In genomic region chr20:36062799-36063198, GRCh38 we compare ENCODE assay signal across 1 cellular context.
A peak's percentile ranks its signal among the peaks of the same experiment; 100 is the strongest.
TF ChIP-seq lines count a peak whose summit lies in the region.

No MANE protein-coding gene starts in this region.

TF ChIP-seq in K562, 482 proteins besides CTCF, POLR2A, EP300 and RAD21 (continued from another document):
- TF ChIP-seq JUN (IDR thresholded peaks at IDR 0.05; ENCODE audit: borderline replicate concordance, low read depth, low read length), result peak; percentile 24; the same call in 1 of the 2 replicates
- no peak for TF ChIP-seq JUN (CRISPR knock-in tag; IDR thresholded peaks at IDR 0.05; ENCODE audit: borderline replicate concordance)
- TF ChIP-seq KDM1A (IDR thresholded peaks at IDR 0.05), result peak in 1 of 2 experiments; percentile 9; a peak in 1 of 4 replicates
- no peak for TF ChIP-seq ZNF551 (CRISPR knock-in tag; IDR thresholded peaks at IDR 0.05)
- TF ChIP-seq ILK (tag; IDR thresholded peaks at IDR 0.05; ENCODE audit: borderline replicate concordance, low read depth), result no peak
- no peak for TF ChIP-seq TFE3 (CRISPR knock-in tag; IDR thresholded peaks at IDR 0.05)
- no peak for TF ChIP-seq POU5F1 (IDR thresholded peaks at IDR 0.05; ENCODE audit: borderline replicate concordance, low read depth, low read length, partially characterized antibody)
- TF ChIP-seq RCOR1 (IDR thresholded peaks at IDR 0.05; ENCODE audit: borderline replicate concordance in 1 of 2, low read depth in 2 of 2, low read length in 2 of 2), result peak in 1 of 2 experiments; percentile 49; a peak in 1 of 4 replicates
- 0 out of 2 replicates have a peak, but pooled peaks have one; percentile 38 for TF ChIP-seq ZNF24 (IDR thresholded peaks at IDR 0.05)
- TF ChIP-seq ZNF212 (CRISPR knock-in tag; IDR thresholded peaks at IDR 0.05), result no peak
- 0 out of 2 replicates have a peak, but pooled peaks have one; percentile 12 for TF ChIP-seq ATF3 (IDR thresholded peaks at IDR 0.05)
- TF ChIP-seq ATF3 (CRISPR knock-in tag; conservative IDR thresholded peaks at IDR 0.05), result no peak
- TF ChIP-seq, protein P1, sequence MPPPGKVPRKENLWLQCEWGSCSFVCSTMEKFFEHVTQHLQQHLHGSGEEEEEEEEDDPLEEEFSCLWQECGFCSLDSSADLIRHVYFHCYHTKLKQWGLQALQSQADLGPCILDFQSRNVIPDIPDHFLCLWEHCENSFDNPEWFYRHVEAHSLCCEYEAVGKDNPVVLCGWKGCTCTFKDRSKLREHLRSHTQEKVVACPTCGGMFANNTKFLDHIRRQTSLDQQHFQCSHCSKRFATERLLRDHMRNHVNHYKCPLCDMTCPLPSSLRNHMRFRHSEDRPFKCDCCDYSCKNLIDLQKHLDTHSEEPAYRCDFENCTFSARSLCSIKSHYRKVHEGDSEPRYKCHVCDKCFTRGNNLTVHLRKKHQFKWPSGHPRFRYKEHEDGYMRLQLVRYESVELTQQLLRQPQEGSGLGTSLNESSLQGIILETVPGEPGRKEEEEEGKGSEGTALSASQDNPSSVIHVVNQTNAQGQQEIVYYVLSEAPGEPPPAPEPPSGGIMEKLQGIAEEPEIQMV (tag; conservative IDR thresholded peaks at IDR 0.05; ENCODE audit: low read depth), result no peak
- TF ChIP-seq CTBP1 (IDR thresholded peaks at IDR 0.05; ENCODE audit: borderline replicate concordance), result no peak
- no peak for TF ChIP-seq TAF7 (tag; IDR thresholded peaks at IDR 0.05)
- TF ChIP-seq, protein P2, sequence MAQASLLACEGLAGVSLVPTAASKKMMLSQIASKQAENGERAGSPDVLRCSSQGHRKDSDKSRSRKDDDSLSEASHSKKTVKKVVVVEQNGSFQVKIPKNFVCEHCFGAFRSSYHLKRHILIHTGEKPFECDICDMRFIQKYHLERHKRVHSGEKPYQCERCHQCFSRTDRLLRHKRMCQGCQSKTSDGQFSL (CRISPR knock-in tag; IDR thresholded peaks at IDR 0.05), result 0 out of 2 replicates have a peak, but pooled peaks have one; percentile 24
- TF ChIP-seq, protein P2 (tag; IDR thresholded peaks at IDR 0.05), result no peak
- 0 out of 2 replicates have a peak, but pooled peaks have one; percentile 13 for TF ChIP-seq SMARCE1 (IDR thresholded peaks at IDR 0.05)
- TF ChIP-seq MAFF (IDR thresholded peaks at IDR 0.05; ENCODE audit: low read length), result peak; percentile 4; the same call in 1 of the 2 replicates
- TF ChIP-seq GATA2 (CRISPR knock-in tag; IDR thresholded peaks at IDR 0.05), result peak; percentile 86
- 0 out of 2 replicates have a peak, but pooled peaks have one; percentile 32 for TF ChIP-seq TEAD4 (IDR thresholded peaks at IDR 0.05; ENCODE audit: low read length)
- TF ChIP-seq TEAD4 (CRISPR knock-in tag; IDR thresholded peaks at IDR 0.05; ENCODE audit: borderline replicate concordance), result no peak
- no peak for TF ChIP-seq MTA3 (IDR thresholded peaks at IDR 0.05; ENCODE audit: borderline replicate concordance)
- no peak for TF ChIP-seq THRB (CRISPR knock-in tag; conservative IDR thresholded peaks at IDR 0.05)
- TF ChIP-seq MXI1 (IDR thresholded peaks at IDR 0.05; ENCODE audit: low read depth, low read length), result no peak
- peak; percentile 65 for TF ChIP-seq FOSL1 (tag; conservative IDR thresholded peaks at IDR 0.05)
- no peak for TF ChIP-seq DDX20 (tag; IDR thresholded peaks at IDR 0.05; ENCODE audit: low read depth)
